In the genomic region with DNA sequence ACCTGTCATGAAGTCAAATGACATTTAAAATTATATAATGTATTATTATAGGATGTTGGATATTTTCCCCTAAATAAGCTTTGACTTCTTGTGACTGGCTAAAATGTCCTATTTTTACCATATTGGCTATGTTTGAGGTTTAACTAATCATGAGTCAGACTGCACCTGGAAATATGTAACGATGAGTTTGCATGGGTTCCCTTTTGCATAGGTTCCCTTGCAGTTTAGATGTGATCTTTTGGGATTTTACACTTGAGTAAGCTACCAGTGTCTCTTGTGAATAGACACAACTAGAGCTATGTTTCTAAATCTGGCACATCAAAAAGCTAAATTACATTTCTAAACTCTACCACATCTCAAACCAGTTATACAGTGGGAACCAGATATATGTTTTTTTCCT, we compare ENCODE assay signal across 25 cellular contexts. TPM values are rescaled to one million over a fixed set of nuclear protein-coding genes. Genes with fewer than 3 reads are reported as not detected.
"Had no signal": no experiment of that assay in that cellular context is flagged by ENCODE, and none has a peak within 500 bp of the region (broad histone marks: within the 10 kb centered on the region; RNA-seq: fewer than 3 reads in every experiment).

No MANE protein-coding gene starts in this region.

- H3K36me3 ChIP-seq: MG63 had no signal

- H3K4me3 ChIP-seq: K562, MG63 had no signal

- H3K9ac ChIP-seq: KMS-11, SK-N-SH had no signal

- FAIRE-seq: HTR-8/SVneo, K562 had no signal

- H3K9me3 ChIP-seq: MG63, SK-N-SH had no signal

- H3K27ac ChIP-seq: HL-60, KMS-11, RWPE1 had no signal

- H3K4me2 ChIP-seq: KMS-11, SK-N-SH had no signal

- H3K9me2 ChIP-seq: SK-N-SH had no signal

- ATAC-seq: K562, Panc1, PC-3, T-cell had no signal

- DNase-seq: MG63, NCI-H1092 treated with DMSO at 0.1 percent for 48 hours, NCI-H1436, NCI-H187, NCI-H2029, NCI-H2081 treated with DMSO at 0.1 percent for 48 hours, NCI-H2171, NCI-H345, NCI-H446 treated with DMSO at 0.1 percent for 48 hours, NCI-H510A treated with DMSO at 0.1 percent for 48 hours, NCI-H526, PC-3, SHP77, SK-N-SH, SW 1271, T-cell had no signal

RNA-seq across cellular contexts. Expression of a gene that starts 5.2 kb away (rescaled TPM):
- total RNA-seq: K562, LHCN-M2, PC-3, SK-MEL-5, T-cell had no signal
- polyA plus RNA-seq: IgD-negative memory B cell, K562 had no signal
